ENCODE assay signal across 31 cellular contexts in the genomic region with DNA sequence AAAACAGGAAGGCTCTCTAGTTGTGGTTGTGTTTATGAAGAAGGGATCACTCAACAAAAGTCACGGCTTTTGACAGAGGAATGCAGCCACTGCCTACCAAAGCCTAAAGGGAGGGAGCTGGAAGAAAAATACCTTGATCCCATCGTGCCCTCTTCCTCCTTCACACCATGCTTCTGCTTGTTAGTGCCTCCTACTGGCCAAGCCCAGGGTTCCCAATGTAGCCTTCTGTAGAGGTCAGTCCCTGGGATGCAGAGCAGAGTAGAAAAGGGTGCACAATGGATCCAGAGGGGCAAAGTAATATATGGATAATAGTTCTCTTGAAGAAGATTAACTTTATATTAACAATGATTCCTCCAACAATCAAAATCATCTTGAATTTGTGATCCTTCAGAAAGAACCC.
DNase-seq lines count a peak whose midpoint lies in the region; ATAC-seq and TF ChIP-seq lines count a peak whose summit lies in the region.
"Had no signal": no experiment of that assay in that cellular context is flagged by ENCODE, and none has a peak within 500 bp of the region (broad histone marks: within the 10 kb centered on the region; RNA-seq: fewer than 3 reads in every experiment).

No MANE protein-coding gene starts in this region.

- TF ChIP-seq CTCF in C4-2B (conservative IDR thresholded peaks at IDR 0.05) (peak; percentile 19), GM12874 (IDR thresholded peaks at IDR 0.05; ENCODE audit: insufficient read depth, low read depth, low read length) (peak; percentile 38), foreskin keratinocyte (conservative IDR thresholded peaks at IDR 0.05) (peak; percentile 12), testis (IDR thresholded peaks at IDR 0.05) (no peak)

- TF ChIP-seq POLR2A in testis (IDR thresholded peaks at IDR 0.05): no peak

- no peaks in the 10 kb centered on the region for H3K9me3 ChIP-seq in testis
- H3K9me3 ChIP-seq: gastroesophageal sphincter, left lung, neutrophil had no signal

- intact Hi-C loops in testis (cut with DNase I; ENCODE audit: low total_unique reads): no loop called here

- H3K36me3 ChIP-seq in testis (ENCODE audit: low read depth, missing control alignments): no peaks in the 10 kb centered on the region
- H3K36me3 ChIP-seq: gastroesophageal sphincter, left lung, neutrophil had no signal

- H3K4me3 ChIP-seq in testis: no peak overlapping the region
- H3K4me3 ChIP-seq: gastroesophageal sphincter, hepatocyte, left lung, SK-N-MC had no signal

- DNase-seq in NCI-H748 treated with DMSO at 0.1 percent for 48 hours (lab: John Stamatoyannopoulos, UW): peak; percentile 83
- DNase-seq in foreskin keratinocyte: no peak
- no peak for DNase-seq in testis
- DNase-seq in kidney glomerular epithelial cell (lab: John Stamatoyannopoulos, UW): no peak
- DNase-seq in NCI-H1092 (lab: John Stamatoyannopoulos, UW): no peak
- DNase-seq: ACHN; activated CD4-positive, alpha-beta T cell treated with anti-CD3 and anti-CD28 coated beads for 36 hours; activated naive CD4-positive, alpha-beta T cell treated with Interleukin-2 at 50 U/mL for 16 hours; activated T-cell treated with anti-CD3 and anti-CD28 coated beads, Interleukin-2, amount 50 U/mL, for 24 hours; cerebellar nuclear complex; DMS79; Kasumi-1; left lung; mesenchymal stem cell; NCI-H187 treated with DMSO at 0.1 percent for 48 hours; NCI-H2171 treated with DMSO at 0.1 percent for 48 hours; NCI-H524; RPMI8226; stimulated activated CD4-positive, alpha-beta T cell treated with anti-CD3 and anti-CD28 coated beads, Interleukin-12 subunit alpha, Interleukin-12 subunit beta, amount 100 ng/mL, for 4 hours; stimulated activated CD4-positive, alpha-beta T cell treated with anti-CD3 and anti-CD28 coated beads, Interleukin-4, amount 100 ng/mL, for 1 hour; T-helper 2 cell had no signal

- H3K27ac ChIP-seq in C4-2B (no peak overlapping the region), foreskin keratinocyte (no peak overlapping the region), testis (no peak overlapping the region)
- H3K27ac ChIP-seq: gastroesophageal sphincter, hepatocyte, HL-60, left lung, neutrophil, SK-N-MC had no signal

- H3K4me1 ChIP-seq in foreskin keratinocyte (no peaks in the 10 kb centered on the region), testis (no peaks in the 10 kb centered on the region)
- H3K4me1 ChIP-seq: gastroesophageal sphincter, left lung had no signal

- WGBS in testis, 2 donors: 65 to 79% methylated on average over 2 of the region's 2 CpGs

- H3K27me3 ChIP-seq in foreskin keratinocyte (no peaks in the 10 kb centered on the region), testis (no peaks in the 10 kb centered on the region)
- H3K27me3 ChIP-seq: gastroesophageal sphincter, hepatocyte, left lung, neutrophil had no signal

- no peak for ATAC-seq in foreskin keratinocyte
- no peak for ATAC-seq in HG02763 (IDR thresholded peaks at IDR 0.05; ENCODE audit: unreplicated experiment)
- ATAC-seq: activated CD4-positive, alpha-beta T cell treated with anti-CD3 and anti-CD28 coated beads for 36 hours; gastroesophageal sphincter; HCT116; left lung; sciatic nerve had no signal

Comparison
In these comparisons a context has a peak if more than half of its experiments do, and no peak if none do; other contexts are left out.
1. CTCF ChIP-seq: peak in C4-2B (single experiment), GM12874 (single experiment) and foreskin keratinocyte (single experiment); none in testis (0 of 3).